In genomic region chr15:95304116-95304873, GRCh38 we compare ENCODE assay signal across 10 cellular contexts.
DNase-seq lines count a peak whose midpoint lies in the region; ATAC-seq and TF ChIP-seq lines count a peak whose summit lies in the region.
"Had no signal": no experiment of that assay in that cellular context is flagged by ENCODE, and none has a peak within 500 bp of the region (broad histone marks: within the 10 kb centered on the region; RNA-seq: fewer than 3 reads in every experiment).

No MANE protein-coding gene starts in this region.

- H3K4me1 ChIP-seq in ascending aorta: no peaks in the 10 kb centered on the region
- peaks cover 0 to 28% of the 10 kb centered on the region in 2 donors for H3K4me1 ChIP-seq in right atrium auricular region
- peaks cover 11% of the 10 kb centered on the region for H3K4me1 ChIP-seq in skeletal muscle satellite cell (ENCODE audit: control insufficient read depth, insufficient read depth, low read length)

- H3K36me3 Mint-ChIP-seq in HFFc6 (ENCODE audit: low read depth): peaks cover 5% of the 10 kb centered on the region

- intact Hi-C loops in ascending aorta (cut with DNase I): no loop called here

- H3K27ac Mint-ChIP-seq in HFFc6: peak overlapping the region; percentile 38

- peak overlapping the region; percentile 38 for H3K4me2 ChIP-seq in skeletal muscle satellite cell (ENCODE audit: low read length)

- H3K4me1 Mint-ChIP-seq in HFFc6 (ENCODE audit: low read depth): peaks cover 36% of the 10 kb centered on the region

- peak overlapping the region; percentile 18 for H3K9ac ChIP-seq in skeletal muscle satellite cell (ENCODE audit: low read depth, low read length)

- TF ChIP-seq CTCF in HFFc6 (IDR thresholded peaks at IDR 0.05) (no peak), ascending aorta (IDR thresholded peaks at IDR 0.05) (no peak), right atrium auricular region (IDR thresholded peaks at IDR 0.05) (no peak)

- no peaks in the 10 kb centered on the region for H3K9me3 Mint-ChIP-seq in HFFc6

- no peaks in the 10 kb centered on the region for H3K27me3 Mint-ChIP-seq in HFFc6 (ENCODE audit: insufficient read depth)

- no peak overlapping the region for H3K4me3 ChIP-seq in ascending aorta
- peak overlapping the region in 1 of 2 donors; percentile 3 for H3K4me3 ChIP-seq in right atrium auricular region
- H3K4me3 ChIP-seq in skeletal muscle satellite cell (ENCODE audit: low read length): peak overlapping the region; percentile 31

- no peak for DNase-seq in HFFc6
- no peak for DNase-seq in ascending aorta (ENCODE audit: low spot score in 2 of 2)
- DNase-seq in right atrium auricular region (ENCODE audit: low spot score): no peak
- DNase-seq in inferior parietal cortex (ENCODE audit: extremely low spot score): no peak
- no peak for DNase-seq in SKM-1 (lab: John Stamatoyannopoulos, UW; ENCODE audit: unreplicated experiment)
- DNase-seq: activated effector memory CD4-positive, alpha-beta T cell treated with anti-CD3 and anti-CD28 coated beads, Interleukin-2, amount 50 U/mL, for 16 hours; NCI-H2171 treated with DMSO at 0.1 percent for 48 hours had no signal

- no peaks in the 10 kb centered on the region for H3K9me3 ChIP-seq in ascending aorta
- H3K9me3 ChIP-seq in right atrium auricular region: no peaks in the 10 kb centered on the region
- no peaks in the 10 kb centered on the region for H3K9me3 ChIP-seq in skeletal muscle satellite cell (replicated peaks; ENCODE audit: low read length)

- ATAC-seq in GM18867 (IDR thresholded peaks at IDR 0.05; ENCODE audit: unreplicated experiment) (no peak), HG02970 (IDR thresholded peaks at IDR 0.05; ENCODE audit: low FRiP score, unreplicated experiment) (no peak)

- peak overlapping the region; percentile 36 to 48 for H3K27ac ChIP-seq in ascending aorta
- H3K27ac ChIP-seq in right atrium auricular region: peak overlapping the region; percentile 71 to 75

- no peaks in the 10 kb centered on the region for H3K36me3 ChIP-seq in ascending aorta
- no peaks in the 10 kb centered on the region for H3K36me3 ChIP-seq in right atrium auricular region
- H3K36me3 ChIP-seq in skeletal muscle satellite cell (ENCODE audit: insufficient read depth, low read length): no peaks in the 10 kb centered on the region

- H3K27me3 ChIP-seq in ascending aorta: no peaks in the 10 kb centered on the region
- H3K27me3 ChIP-seq in right atrium auricular region: no peaks in the 10 kb centered on the region
- H3K27me3 ChIP-seq in skeletal muscle satellite cell (ENCODE audit: control insufficient read depth, insufficient read depth, low read length): no peaks in the 10 kb centered on the region

- H3K4me3 Mint-ChIP-seq in HFFc6: peak overlapping the region; percentile 74
